ENCODE assay signal across 26 cellular contexts in the genomic region with DNA sequence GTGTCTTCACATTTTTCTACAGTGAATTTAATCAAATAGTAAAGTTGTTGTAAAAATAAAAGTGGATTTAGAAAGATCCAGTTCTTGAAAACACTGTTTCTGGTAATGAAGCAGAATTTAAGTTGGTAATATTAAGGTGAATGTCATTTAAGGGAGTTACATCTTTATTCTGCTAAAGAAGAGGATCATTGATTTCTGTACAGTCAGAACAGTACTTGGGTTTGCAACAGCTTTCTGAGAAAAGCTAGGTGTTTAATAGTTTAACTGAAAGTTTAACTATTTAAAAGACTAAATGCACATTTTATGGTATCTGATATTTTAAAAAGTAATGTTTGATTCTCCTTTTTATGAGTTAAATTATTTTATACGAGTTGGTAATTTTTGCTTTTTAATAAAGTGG.
"Had no signal": no experiment of that assay in that cellular context is flagged by ENCODE, and none has a peak within 500 bp of the region (broad histone marks: within the 10 kb centered on the region; RNA-seq: fewer than 3 reads in every experiment).

No MANE protein-coding gene starts in this region.

- H3K9me3 ChIP-seq: colonic mucosa, left ventricle myocardium inferior, right lobe of liver, stomach, suprapubic skin had no signal

- DNase-seq: activated CD8-positive, alpha-beta memory T cell treated with anti-CD3 and anti-CD28 coated beads for 24 hours; activated CD8-positive, alpha-beta memory T cell treated with anti-CD3 and anti-CD28 coated beads, Interleukin-2, amount 50 U/mL, for 48 hours; activated naive CD4-positive, alpha-beta T cell; activated naive CD8-positive, alpha-beta T cell treated with anti-CD3 and anti-CD28 coated beads, Interleukin-2, amount 10 ng/mL, durations not matched to agents 7 days and 5 days; activated T-cell treated with anti-CD3 and anti-CD28 coated beads, Interleukin-2, amount 50 U/mL, for 4 hours; amniotic stem cell; colonic mucosa; dorsolateral prefrontal cortex; effector memory CD8-positive, alpha-beta T cell; glutamatergic neuron; immature natural killer cell; kidney glomerular epithelial cell; left ventricle myocardium inferior; naive thymus-derived CD4-positive, alpha-beta T cell; occipital lobe; posterior cingulate gyrus; right lobe of liver; stimulated activated CD4-positive, alpha-beta T cell treated with anti-CD3 and anti-CD28 coated beads, Interleukin-2, amount 100 ng/mL, for 24 hours; stomach had no signal

- H3K36me3 ChIP-seq: colonic mucosa had no signal

- H3K27ac ChIP-seq: colonic mucosa, dorsolateral prefrontal cortex, left ventricle myocardium inferior, skin epidermis, suprapubic skin, tibial nerve had no signal

- H3K79me2 ChIP-seq: hepatocyte had no signal

- H3K4me3 ChIP-seq: colonic mucosa, dorsolateral prefrontal cortex, hepatocyte, left ventricle myocardium inferior, right lobe of liver, skin epidermis, stomach, suprapubic skin, tibial nerve had no signal

- H3K27me3 ChIP-seq: colonic mucosa, dorsolateral prefrontal cortex, hepatocyte, right lobe of liver, stomach, suprapubic skin, tibial nerve had no signal

- ATAC-seq: activated T-cell treated with anti-CD3 and anti-CD28 coated beads, Interleukin-2, amount 50 U/mL, for 4 hours; effector memory CD8-positive, alpha-beta T cell; esophagus mucosa; naive thymus-derived CD4-positive, alpha-beta T cell; stimulated activated memory B cell treated with anti-CD40 and anti-IgM and Interleukin-4, amounts not matched to agents 10 μg/mL and 1 μg/mL and 100 μg/mL, for 72 hours; WTC11 had no signal

- H3K4me1 ChIP-seq: colonic mucosa, left ventricle myocardium inferior, stomach, suprapubic skin, tibial nerve had no signal

- H2AFZ ChIP-seq: hepatocyte had no signal

- H3K4me2 ChIP-seq: hepatocyte had no signal
